In genomic region chrX:132022115-132022862, GRCh38 we compare ENCODE assay signal across 8 cellular contexts. TPM values are rescaled to one million over a fixed set of nuclear protein-coding genes. Genes with fewer than 3 reads are reported as not detected.
DNase-seq lines count a peak whose midpoint lies in the region; ATAC-seq, FAIRE-seq and TF ChIP-seq lines count a peak whose summit lies in the region.

No MANE protein-coding gene starts in this region.

- H3K9me3 Mint-ChIP-seq in stimulated activated naive CD8-positive, alpha-beta T cell treated with anti-CD3 and anti-CD28 coated beads, Interleukin-15, amount 100 ng/mL, for 72 hours = no peaks in the 10 kb centered on the region

- WGBS in A549 (ENCODE audit: missing lambda C conversion rate) = 8% methylated on average over 16 of the region's 19 CpGs
- WGBS in hepatocyte (ENCODE audit: low lambda C conversion rate, missing lambda C conversion rate) = 59% methylated on average over 19 of the region's 19 CpGs

- POLR2A ChIA-PET in A549 (lab: Yijun Ruan, JAX) = interaction anchor here (1.2 kb wide), 1 partner anchor 197 kb away, joined by 4 read pairs; the partner anchor contains the start of gene RAP2C

- H3K4me3 Mint-ChIP-seq in stimulated activated naive CD8-positive, alpha-beta T cell treated with anti-CD3 and anti-CD28 coated beads, Interleukin-15, amount 100 ng/mL, for 72 hours = peak overlapping the region; percentile 91 to 96

- H3K36me3 ChIP-seq in HUES6 (ENCODE audit: control insufficient read depth, insufficient read depth, low read length) (no peaks in the 10 kb centered on the region), hepatocyte (replicated peaks; ENCODE audit: insufficient read depth, low read depth) (no peaks in the 10 kb centered on the region)

- TF ChIP-seq RAD21 in A549 (conservative IDR thresholded peaks at IDR 0.05 in 1 of 2, IDR thresholded peaks at IDR 0.05 in 1 of 2) = peak in 1 of 2 experiments; percentile 20; a peak in 1 of 5 replicates

- peaks cover 17% of the 10 kb centered on the region for H3K4me1 Mint-ChIP-seq in stimulated activated naive CD8-positive, alpha-beta T cell treated with anti-CD3 and anti-CD28 coated beads, Interleukin-15, amount 100 ng/mL, for 72 hours

- DNase-seq in A549 (ENCODE audit: low read depth in 1 of 2, low spot score in 1 of 2) (peak; percentile 10 to 14), GM13976 (ENCODE audit: low spot score) (peak; percentile 20), hepatocyte (ENCODE audit: low spot score) (no peak), cerebellar nuclear complex (lab: John Stamatoyannopoulos, UW) (no peak), T-helper 9 cell (no peak)
- DNase-seq in activated naive CD4-positive, alpha-beta T cell treated with anti-CD3 and anti-CD28 coated beads, Interleukin-2, amount 50 U/mL, for 16 hours = peak; percentile 12
- DNase-seq in stimulated activated naive CD8-positive, alpha-beta T cell treated with anti-CD3 and anti-CD28 coated beads, Interleukin-15, amount 100 ng/mL, for 72 hours = peak in 1 of 2 donors; percentile 30

- peaks cover 14% of the 10 kb centered on the region; the same call in 1 of the 2 replicates for H3K27me3 ChIP-seq in HUES6 (ENCODE audit: control insufficient read depth, insufficient read depth, low read length)
- H3K27me3 ChIP-seq in hepatocyte = no peaks in the 10 kb centered on the region

- H3K4me1 ChIP-seq in A549 (peaks cover 6% of the 10 kb centered on the region; the same call in 1 of the 3 replicates), HUES6 (ENCODE audit: control insufficient read depth, insufficient read depth, low read length) (peaks cover 21% of the 10 kb centered on the region), hepatocyte (ENCODE audit: insufficient read depth) (no peaks in the 10 kb centered on the region)

- H3K27ac ChIP-seq in A549 (peak overlapping the region; percentile 64 to 82), HUES6 (ENCODE audit: low read depth, low read length) (peak overlapping the region; percentile 43; the same call in 1 of the 2 replicates), hepatocyte (peak overlapping the region; percentile 88)

- no peak for TF ChIP-seq EP300 in A549 (IDR thresholded peaks at IDR 0.05)

- peak overlapping the region; percentile 86 to 98 for H3K27ac Mint-ChIP-seq in stimulated activated naive CD8-positive, alpha-beta T cell treated with anti-CD3 and anti-CD28 coated beads, Interleukin-15, amount 100 ng/mL, for 72 hours

- H3K79me2 ChIP-seq in hepatocyte = peaks cover 17% of the 10 kb centered on the region

- H3K9me2 ChIP-seq in hepatocyte (replicated peaks; ENCODE audit: insufficient read depth) = no peaks in the 10 kb centered on the region

- in situ Hi-C loops in GM13976 (cut with MboI; ENCODE audit: low sequenced_read_pairs, unreplicated experiment) = loop anchor here (10.0 kb wide), 1 partner anchor 193 kb away; the partner anchor contains the start of gene RAP2C

- no peaks in the 10 kb centered on the region for H4K20me1 ChIP-seq in hepatocyte (ENCODE audit: insufficient read depth, poor library complexity, severe bottlenecking)

- no peak for TF ChIP-seq POLR2A in A549 (IDR thresholded peaks at IDR 0.05; ENCODE audit: low read length)

- ATAC-seq in A549 = peak; percentile 38 to 55; a peak in 5 of 6 replicates
- ATAC-seq in stimulated activated naive CD8-positive, alpha-beta T cell treated with anti-CD3 and anti-CD28 coated beads, Interleukin-15, amount 100 ng/mL, for 72 hours = peak; percentile 18

- H3K9ac ChIP-seq in HUES6 (ENCODE audit: low read length) = peak overlapping the region; percentile 82

- CTCF ChIA-PET in A549 (lab: Yijun Ruan, JAX) = interaction anchor here (1.1 to 1.4 kb wide), 2 partner anchors 15 to 49 kb away, joined by 3 read pairs; no protein-coding TSS in a partner anchor

- H3K27me3 Mint-ChIP-seq in stimulated activated naive CD8-positive, alpha-beta T cell treated with anti-CD3 and anti-CD28 coated beads, Interleukin-15, amount 100 ng/mL, for 72 hours = no peaks in the 10 kb centered on the region

- H3K9me3 ChIP-seq in A549 (no peaks in the 10 kb centered on the region), HUES6 (ENCODE audit: control insufficient read depth, insufficient read depth, low read depth, low read length) (no peaks in the 10 kb centered on the region), hepatocyte (ENCODE audit: low read depth) (no peaks in the 10 kb centered on the region)

- H3K4me2 ChIP-seq in A549 (peak overlapping the region; percentile 92), hepatocyte (peak overlapping the region; percentile 84)

- peak overlapping the region; percentile 55 for H3K4me3 ChIP-seq in A549
- peak overlapping the region; percentile 95 for H3K4me3 ChIP-seq in HUES6 (ENCODE audit: low read depth, low read length)
- peak overlapping the region; percentile 28 for H3K4me3 ChIP-seq in hepatocyte

- TF ChIP-seq CTCF in A549 (IDR thresholded peaks at IDR 0.05) (peak; percentile 56), GM13976 (IDR thresholded peaks at IDR 0.05; ENCODE audit: borderline replicate concordance, control extremely low read depth, extremely low read depth, insufficient read depth, missing control alignments) (no peak), hepatocyte (IDR thresholded peaks at IDR 0.05; ENCODE audit: poor library complexity) (peak; percentile 37)

- peak overlapping the region; percentile 60 for H2AFZ ChIP-seq in hepatocyte

- no peak for FAIRE-seq in A549 (lab: Jason Lieb, UNC)

TF ChIP-seq in A549, 52 proteins besides CTCF, POLR2A, EP300 and RAD21:
- TF ChIP-seq SMC3 (IDR thresholded peaks at IDR 0.05) = peak; percentile 26; the same call in 1 of the 3 replicates
- no peak for TF ChIP-seq USF2 (IDR thresholded peaks at IDR 0.05)
- 0 out of 2 replicates have a peak, but pooled peaks have one; percentile 42 for TF ChIP-seq RNF2 (IDR thresholded peaks at IDR 0.05; ENCODE audit: borderline replicate concordance, low read depth)
TF ChIP-seq in A549: peak in this region for 2.

RNA-seq across cellular contexts. Expression of gene STK26, which starts 0.8 kb away (rescaled TPM):
- 16.8 and 23.9 TPM in 2 replicates for polyA plus RNA-seq in A549 (2011; rRNA removed)
- 3.1 and 3.6 TPM in 2 replicates for polyA plus RNA-seq in A549 (2012; cell fraction: cytosol; rRNA removed)
- 1.9 and 3.0 TPM in 2 replicates for polyA plus RNA-seq in A549 (2012; cell fraction: nucleus; rRNA removed)
- polyA plus RNA-seq in A549 (2017; fragmentation: RNase III; extraction: RNeasy Plus Mini Kit Qiagen cat#74134 plus additional on column Dnase treatment) = 10.0 to 11.5 TPM (median 11.3 TPM) in 3 replicates
- 3.4 and 4.2 TPM in 2 replicates for polyA minus RNA-seq in A549 (2011; rRNA and poly(A)+ RNA removed)
- 43.3 and 48.0 TPM in 2 replicates for total RNA-seq in hepatocyte
- 25.2 and 29.3 TPM in 2 replicates for polyA plus RNA-seq in hepatocyte

Comparison
In these comparisons a context has a peak if more than half of its experiments do, and no peak if none do; other contexts are left out.
1. DNase-seq: peak in A549 (2 of 2), GM13976 (single experiment) and activated naive CD4-positive, alpha-beta T cell treated with anti-CD3 and anti-CD28 coated beads, Interleukin-2, amount 50 U/mL, for 16 hours (single experiment); none in hepatocyte (single experiment), cerebellar nuclear complex (0 of 2) and T-helper 9 cell (single experiment).
2. H3K4me3 ChIP-seq: peak in every context shown above with its lines; median percentile 95 in HUES6; 55 in A549; 28 in hepatocyte.
3. Peak in every context shown above with its lines, with median percentiles within 50 percentile points of each other: H3K27ac ChIP-seq.